Comparison of ENCODE assay signal across 16 cellular contexts in genomic region chr12:43407816-43408645, GRCh38.
DNase-seq lines count a peak whose midpoint lies in the region; ATAC-seq, FAIRE-seq and TF ChIP-seq lines count a peak whose summit lies in the region.
"Had no signal": no experiment of that assay in that cellular context is flagged by ENCODE, and none has a peak within 500 bp of the region (broad histone marks: within the 10 kb centered on the region; RNA-seq: fewer than 3 reads in every experiment).

No MANE protein-coding gene starts in this region.

- DNase-seq in GM12891 (ENCODE audit: insufficient read length, low spot score) (no peak), foreskin keratinocyte (peak in 1 of 2 donors; percentile 36), NCI-H69 (lab: John Stamatoyannopoulos, UW) (no peak), inferior parietal cortex (ENCODE audit: extremely low spot score) (no peak), CD1c-positive myeloid dendritic cell (ENCODE audit: extremely low spot score) (no peak)
- no peak for DNase-seq in activated CD4-positive, alpha-beta T cell treated with anti-CD3 and anti-CD28 coated beads for 48 hours
- DNase-seq: CD4-positive, CD25-positive, alpha-beta regulatory T cell; effector memory CD8-positive, alpha-beta T cell; left cardiac atrium; NCI-H1092; spleen; testis had no signal

- no peaks in the 10 kb centered on the region for H3K27me3 ChIP-seq in foreskin keratinocyte
- H3K27me3 ChIP-seq: SJSA1, spleen, testis had no signal

- no peak overlapping the region for H3K27ac ChIP-seq in foreskin keratinocyte
- H3K27ac ChIP-seq: SJSA1, spleen, testis had no signal

- H3K4me1 ChIP-seq in foreskin keratinocyte: no peaks in the 10 kb centered on the region
- H3K4me1 ChIP-seq: SJSA1, spleen, testis had no signal

- FAIRE-seq in GM12891 (lab: Jason Lieb, UNC): no peak

- no peak for TF ChIP-seq POLR2A in GM12891 (IDR thresholded peaks at IDR 0.05; ENCODE audit: low read depth, low read length)

- no peak for TF ChIP-seq CTCF in foreskin keratinocyte (conservative IDR thresholded peaks at IDR 0.05)

- ATAC-seq in GM21576 (IDR thresholded peaks at IDR 0.05; ENCODE audit: unreplicated experiment) (peak; percentile 59), HG03469 (IDR thresholded peaks at IDR 0.05; ENCODE audit: unreplicated experiment) (peak; percentile 79), foreskin keratinocyte (peak; percentile 53)
- ATAC-seq: effector memory CD8-positive, alpha-beta T cell; GM23338; left cardiac atrium had no signal

TF ChIP-seq in GM12891, 5 proteins besides CTCF, POLR2A, EP300 and RAD21:
- TF ChIP-seq PAX5 (IDR thresholded peaks at IDR 0.05; ENCODE audit: insufficient read depth, low read length, severe bottlenecking): no peak
- peak; percentile 47; the same call in 1 of the 2 replicates for TF ChIP-seq SPI1 (IDR thresholded peaks at IDR 0.05; ENCODE audit: low read depth, low read length)
- TF ChIP-seq POU2F2 (IDR thresholded peaks at IDR 0.05; ENCODE audit: low read depth, low read length): no peak
